11 cellular contexts compared by ENCODE assay signal in genomic region chr19:4376245-4376990, GRCh38. TPM values are rescaled to one million over a fixed set of nuclear protein-coding genes. Genes with fewer than 3 reads are reported as not detected.
DNase-seq lines count a peak whose midpoint lies in the region; ATAC-seq, FAIRE-seq and TF ChIP-seq lines count a peak whose summit lies in the region.
"Had no signal": no experiment of that assay in that cellular context is flagged by ENCODE, and none has a peak within 500 bp of the region (broad histone marks: within the 10 kb centered on the region; RNA-seq: fewer than 3 reads in every experiment).

No MANE protein-coding gene starts in this region.

- POLR2A ChIA-PET in WTC11 (lab: Charles Lee), result interaction anchor here (1.3 to 1.8 kb wide), 3 partner anchors 13 to 34 kb away, joined by 3 to 7 read pairs (median 6); no protein-coding TSS in a partner anchor

- H3K4me2 ChIP-seq in MM.1S (ENCODE audit: low read depth, low read length), result no peak overlapping the region

- H3K4me3 Mint-ChIP-seq in activated CD4-positive, alpha-beta T cell treated with anti-CD3 and anti-CD28 coated beads, Interleukin-2, amount 10 ng/mL, durations not matched to agents 24 days and 14 days, result no peak overlapping the region
- H3K4me3 Mint-ChIP-seq in WTC11, result no peak overlapping the region

- H3K27ac Mint-ChIP-seq in activated CD4-positive, alpha-beta T cell treated with anti-CD3 and anti-CD28 coated beads, Interleukin-2, amount 10 ng/mL, durations not matched to agents 24 days and 14 days, result peak overlapping the region; percentile 70
- H3K27ac Mint-ChIP-seq in WTC11, result peak overlapping the region; percentile 88

- H3K9ac ChIP-seq in kidney (ENCODE audit: low read length in 2 of 2) (peak overlapping the region in 1 of 2 donors; percentile 26), MM.1S (ENCODE audit: low read length) (no peak overlapping the region)

- CTCF ChIA-PET in WTC11 (lab: Charles Lee), result interaction anchor here (0.6 to 5.2 kb wide), 17 partner anchors 12 to 236 kb away, joined by 3 to 48 read pairs (median 7); partner anchors contain the start of genes CHAF1A, FSD1, MPND and PLIN5

- no peaks in the 10 kb centered on the region for H3K9me3 Mint-ChIP-seq in activated CD4-positive, alpha-beta T cell treated with anti-CD3 and anti-CD28 coated beads, Interleukin-2, amount 10 ng/mL, durations not matched to agents 24 days and 14 days
- no peaks in the 10 kb centered on the region for H3K9me3 Mint-ChIP-seq in WTC11

- H3K27me3 Mint-ChIP-seq in activated CD4-positive, alpha-beta T cell treated with anti-CD3 and anti-CD28 coated beads, Interleukin-2, amount 10 ng/mL, durations not matched to agents 24 days and 14 days, result no peaks in the 10 kb centered on the region
- no peaks in the 10 kb centered on the region for H3K27me3 Mint-ChIP-seq in WTC11 (ENCODE audit: low read depth)

- peaks cover 4% of the 10 kb centered on the region for H3K36me3 Mint-ChIP-seq in activated CD4-positive, alpha-beta T cell treated with anti-CD3 and anti-CD28 coated beads, Interleukin-2, amount 10 ng/mL, durations not matched to agents 24 days and 14 days (ENCODE audit: low read depth)
- no peaks in the 10 kb centered on the region for H3K36me3 Mint-ChIP-seq in WTC11

- no peak for FAIRE-seq in kidney (lab: Jason Lieb, UNC)

- no peaks in the 10 kb centered on the region for H3K9me3 ChIP-seq in kidney (ENCODE audit: control insufficient read depth in 1 of 2, low read length in 2 of 2)
- H3K9me3 ChIP-seq in MM.1S (replicated peaks; ENCODE audit: insufficient read depth, low read length), result no peaks in the 10 kb centered on the region

- DNase-seq in activated CD4-positive, alpha-beta T cell treated with anti-CD3 and anti-CD28 coated beads, Interleukin-2, amount 10 ng/mL, durations not matched to agents 24 days and 14 days, result no peak
- DNase-seq in activated CD4-positive, alpha-beta T cell treated with anti-CD3 and anti-CD28 coated beads, Interleukin-2, amount 50 U/mL, for 4 hours, result no peak
- DNase-seq in WTC11 (ENCODE audit: low spot score) (no peak), kidney (no peak), substantia nigra (lab: John Stamatoyannopoulos, UW) (no peak), MM.1S (no peak), GM10266 (ENCODE audit: extremely low spot score) (no peak)
- DNase-seq: activated gamma-delta T cell; NCI-H82; stimulated activated CD4-positive, alpha-beta T cell treated with anti-CD3 and anti-CD28 coated beads, Interleukin-4, amount 100 ng/mL, for 1 hour had no signal

- peaks cover 57% of the 10 kb centered on the region for H3K4me1 Mint-ChIP-seq in activated CD4-positive, alpha-beta T cell treated with anti-CD3 and anti-CD28 coated beads, Interleukin-2, amount 10 ng/mL, durations not matched to agents 24 days and 14 days
- peaks cover 50% of the 10 kb centered on the region for H3K4me1 Mint-ChIP-seq in WTC11

- peaks cover 42 to 68% of the 10 kb centered on the region in 2 donors for H3K4me1 ChIP-seq in kidney (ENCODE audit: control insufficient read depth in 1 of 2, insufficient read depth in 1 of 2, low read depth in 1 of 2, low read length in 2 of 2)
- H3K4me1 ChIP-seq in MM.1S (ENCODE audit: low read length), result peaks cover under 1% of the 10 kb centered on the region; the same call in 1 of the 2 replicates

- peaks cover 20% of the 10 kb centered on the region for H4K20me1 ChIP-seq in MM.1S (ENCODE audit: insufficient read depth, low read length)

- H2AFZ ChIP-seq in MM.1S (ENCODE audit: low read length), result no peak overlapping the region

- H3K27me3 ChIP-seq in MM.1S (replicated peaks; ENCODE audit: insufficient read depth, low read length), result no peaks in the 10 kb centered on the region

- H3K4me3 ChIP-seq in kidney (ENCODE audit: low read length in 2 of 2), result no peak overlapping the region
- no peak overlapping the region for H3K4me3 ChIP-seq in MM.1S (ENCODE audit: low read length)

- H3K9me2 ChIP-seq in MM.1S (replicated peaks; ENCODE audit: insufficient read depth, low read length), result no peaks in the 10 kb centered on the region

- no peaks in the 10 kb centered on the region for H3F3A ChIP-seq in MM.1S (ENCODE audit: insufficient read depth, low read length)

- ATAC-seq in WTC11 (no peak), GM21526 (IDR thresholded peaks at IDR 0.05; ENCODE audit: low FRiP score, unreplicated experiment) (no peak)

- H3K79me2 ChIP-seq in MM.1S (ENCODE audit: low read length), result peaks cover 100% of the 10 kb centered on the region

- peak overlapping the region; percentile 32 to 64 for H3K27ac ChIP-seq in kidney (ENCODE audit: low read depth in 2 of 2, low read length in 2 of 2)
- peak overlapping the region; percentile 95 for H3K27ac ChIP-seq in substantia nigra (ENCODE audit: low read depth, low read length, poor library complexity, severe bottlenecking)
- no peak overlapping the region for H3K27ac ChIP-seq in MM.1S (ENCODE audit: low read length)

- intact Hi-C loops in activated CD4-positive, alpha-beta T cell treated with anti-CD3 and anti-CD28 coated beads, Interleukin-2, amount 10 ng/mL, durations not matched to agents 24 days and 14 days (cut with micrococcal nuclease), result no loop called here
- intact Hi-C loops in kidney (cut with DNase I), result no loop called here

- no peak for TF ChIP-seq CTCF in WTC11 (IDR thresholded peaks at IDR 0.05)
- no peak for TF ChIP-seq CTCF in kidney (IDR thresholded peaks at IDR 0.05; ENCODE audit: borderline replicate concordance, extremely low read depth, insufficient read depth)
- TF ChIP-seq CTCF in MM.1S (IDR thresholded peaks at IDR 0.05; ENCODE audit: low read length), result no peak
- no peak for TF ChIP-seq CTCF in GM10266 (IDR thresholded peaks at IDR 0.05; ENCODE audit: control insufficient read depth, insufficient read depth, low read depth, missing control alignments)

- H3K36me3 ChIP-seq in kidney (ENCODE audit: control insufficient read depth in 1 of 2, insufficient read depth in 2 of 2, low read length in 2 of 2) (no peaks in the 10 kb centered on the region), MM.1S (replicated peaks; ENCODE audit: insufficient read depth, low read length) (no peaks in the 10 kb centered on the region)

TF ChIP-seq in WTC11, 78 proteins besides CTCF, POLR2A, EP300 and RAD21 (continues in another document):
- TF ChIP-seq SMAD3 (CRISPR knock-in tag; IDR thresholded peaks at IDR 0.05; ENCODE audit: borderline replicate concordance) (no peak), HMGXB4 (CRISPR knock-in tag; IDR thresholded peaks at IDR 0.05) (no peak), ELF4 (CRISPR knock-in tag; IDR thresholded peaks at IDR 0.05; ENCODE audit: low read depth) (no peak), E2F1 (CRISPR knock-in tag; IDR thresholded peaks at IDR 0.05) (no peak), NFYB (CRISPR knock-in tag; conservative IDR thresholded peaks at IDR 0.05; ENCODE audit: low read depth) (no peak), ZNF423 (CRISPR knock-in tag; IDR thresholded peaks at IDR 0.05) (0 out of 2 replicates have a peak, but pooled peaks have one; percentile 10)

RNA-seq across cellular contexts. Expression of gene SH3GL1, which starts 23.9 kb away (rescaled TPM):
- 53.8 and 56.8 TPM in 2 replicates for total RNA-seq in activated CD4-positive, alpha-beta T cell treated with anti-CD3 and anti-CD28 coated beads, Interleukin-2, amount 10 ng/mL, durations not matched to agents 24 days and 14 days
- total RNA-seq in WTC11 (2021), result 89.4 to 109 TPM (median 89.7 TPM) in 3 replicates
- 52.7 TPM for total RNA-seq in kidney
- polyA plus RNA-seq in kidney (ENCODE audit: insufficient read depth, low read depth, low replicate concordance), result 34.8 TPM

RNA-seq across cellular contexts. Expression of gene CHAF1A, which starts 26.0 kb away (rescaled TPM):
- 99.4 and 103 TPM in 2 replicates for total RNA-seq in activated CD4-positive, alpha-beta T cell treated with anti-CD3 and anti-CD28 coated beads, Interleukin-2, amount 10 ng/mL, durations not matched to agents 24 days and 14 days
- total RNA-seq in WTC11 (2021) (126 to 161 TPM (median 137 TPM) in 3 replicates), kidney (10.0 TPM)
- 2.7 TPM for polyA plus RNA-seq in kidney (ENCODE audit: insufficient read depth, low read depth, low replicate concordance)

RNA-seq across cellular contexts. Expression of gene MPND, which starts 33.1 kb away (rescaled TPM):
- 20.6 and 21.0 TPM in 2 replicates for total RNA-seq in activated CD4-positive, alpha-beta T cell treated with anti-CD3 and anti-CD28 coated beads, Interleukin-2, amount 10 ng/mL, durations not matched to agents 24 days and 14 days
- total RNA-seq in WTC11 (2021) (28.3 to 37.7 TPM (median 37.4 TPM) in 3 replicates), kidney (24.1 TPM)
- polyA plus RNA-seq in kidney (ENCODE audit: insufficient read depth, low read depth, low replicate concordance), result 43.5 TPM

RNA-seq across cellular contexts. Expression of gene STAP2, which starts 37.8 kb away (rescaled TPM):
- 14.2 and 16.8 TPM in 2 replicates for total RNA-seq in activated CD4-positive, alpha-beta T cell treated with anti-CD3 and anti-CD28 coated beads, Interleukin-2, amount 10 ng/mL, durations not matched to agents 24 days and 14 days
- total RNA-seq in WTC11 (2021) (18.2 to 21.1 TPM (median 20.2 TPM) in 3 replicates), kidney (32.3 TPM)
- polyA plus RNA-seq in kidney (ENCODE audit: insufficient read depth, low read depth, low replicate concordance), result 61.5 TPM
